14 cellular contexts compared by ENCODE assay signal in the genomic region with DNA sequence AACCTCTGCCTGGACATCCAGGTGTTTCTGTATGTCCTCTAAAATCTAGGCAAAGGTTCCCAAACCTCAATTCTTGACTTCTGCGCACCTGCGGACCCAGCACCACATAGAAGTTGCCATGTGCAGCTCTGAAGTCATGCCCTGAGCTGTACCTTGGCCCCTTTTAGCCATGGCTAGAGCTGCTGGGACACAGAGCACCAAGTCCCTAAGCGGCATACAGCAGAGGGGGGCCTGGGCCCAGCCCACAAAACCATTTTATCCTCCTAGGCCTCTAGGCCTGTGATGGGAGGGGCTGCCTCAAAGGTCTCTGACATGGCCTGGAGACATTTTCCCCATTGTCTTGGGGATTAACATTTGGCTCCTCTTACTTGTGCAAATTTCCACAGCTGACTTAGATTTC.
"Had no signal": no experiment of that assay in that cellular context is flagged by ENCODE, and none has a peak within 500 bp of the region (broad histone marks: within the 10 kb centered on the region; RNA-seq: fewer than 3 reads in every experiment).

No MANE protein-coding gene starts in this region.

- H3K36me3 ChIP-seq: gastrocnemius medialis, ovary had no signal

- DNase-seq: activated gamma-delta T cell treated with Interleukin-2 at 50 U/mL for 16 hours; activated T-cell treated with anti-CD3 and anti-CD28 coated beads, Interleukin-2, amount 50 U/mL, for 48 hours; caudate nucleus; effector CD4-positive, alpha-beta T cell; gastrocnemius medialis; heart right ventricle; ovary; stimulated activated CD4-positive, alpha-beta T cell treated with anti-CD3 and anti-CD28 coated beads, Interleukin-15, amount 100 ng/mL, for 24 hours; stomach had no signal

- ATAC-seq: gastrocnemius medialis, heart right ventricle, left lobe of liver, WTC11 had no signal

- H3K4me3 Mint-ChIP-seq: neural progenitor cell; T-helper 1 cell treated with Interleukin-12 subunit alpha and Interleukin-12 subunit beta and Interleukin-4 antibody, amounts not matched to agents 30 μg/mL and 1 μg/mL, for 36 hours; WTC11 had no signal

- H3K4me3 ChIP-seq: coronary artery, gastrocnemius medialis, heart right ventricle, neural progenitor cell, ovary, stomach had no signal

- H3K27ac Mint-ChIP-seq: neural progenitor cell; T-helper 1 cell treated with Interleukin-12 subunit alpha and Interleukin-12 subunit beta and Interleukin-4 antibody, amounts not matched to agents 30 μg/mL and 1 μg/mL, for 36 hours; WTC11 had no signal

- H3K27me3 ChIP-seq: gastrocnemius medialis, heart right ventricle, neural progenitor cell, ovary, stomach had no signal

- H3K9ac ChIP-seq: neural progenitor cell had no signal

- H3K4me1 Mint-ChIP-seq: neural progenitor cell had no signal

- H3K9me3 ChIP-seq: ovary had no signal
